Comparison of ENCODE assay signal across 18 cellular contexts in the genomic region with DNA sequence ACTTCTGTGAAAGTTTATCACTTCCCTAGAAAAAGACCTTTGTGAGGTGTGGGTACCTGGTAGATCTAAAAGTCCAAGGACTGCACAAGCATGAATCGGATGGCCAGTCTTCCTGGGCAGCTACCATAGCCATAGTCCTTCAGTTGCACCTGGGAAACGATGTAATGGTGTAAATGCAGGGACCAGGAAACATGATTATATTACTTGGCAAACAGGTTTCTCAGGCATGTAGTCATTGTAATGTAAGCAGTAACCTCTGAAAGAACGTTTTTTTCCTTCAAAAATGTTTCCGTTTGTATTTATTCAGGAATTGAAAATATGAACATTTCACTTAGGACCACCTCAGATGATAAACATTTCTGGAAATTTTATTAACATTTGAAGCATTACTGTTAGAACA.
"Had no signal": no experiment of that assay in that cellular context is flagged by ENCODE, and none has a peak within 500 bp of the region (broad histone marks: within the 10 kb centered on the region; RNA-seq: fewer than 3 reads in every experiment).

No MANE protein-coding gene starts in this region.

- ATAC-seq: activated CD8-positive, alpha-beta T cell treated with anti-CD3 and anti-CD28 coated beads for 36 hours; effector memory CD8-positive, alpha-beta T cell; gastrocnemius medialis; natural killer cell treated with Interleukin-12 subunit alpha and Interleukin-12 subunit beta and Interleukin-15 and Interleukin-18, amount 100 ng/mL, for 72 hours had no signal

- DNase-seq: activated CD4-positive, alpha-beta T cell treated with anti-CD3 and anti-CD28 coated beads for 4 hours; activated CD8-positive, alpha-beta T cell treated with anti-CD3 and anti-CD28 coated beads for 36 hours; activated naive CD8-positive, alpha-beta T cell treated with anti-CD3 and anti-CD28 coated beads, Interleukin-2, amount 10 ng/mL, durations not matched to agents 7 days and 5 days; activated T-cell treated with anti-CD3 and anti-CD28 coated beads, Interleukin-2, amount 50 U/mL, for 48 hours; dermis blood vessel endothelial cell; effector memory CD8-positive, alpha-beta T cell; gastrocnemius medialis; kidney; left ventricle myocardium inferior; retina; stimulated activated CD4-positive, alpha-beta T cell treated with anti-CD3 and anti-CD28 coated beads, Interleukin-15, amount 100 ng/mL, for 24 hours; stimulated activated CD4-positive, alpha-beta T cell treated with anti-CD3 and anti-CD28 coated beads, Interleukin-4, amount 100 ng/mL, for 1 hour; stimulated activated naive CD4-positive, alpha-beta T cell; tibial artery; uterus had no signal

- H3K4me3 ChIP-seq: gastrocnemius medialis, left ventricle myocardium inferior, tibial artery, uterus had no signal

- H3K27me3 ChIP-seq: gastrocnemius medialis, tibial artery, uterus had no signal

- H3K36me3 Mint-ChIP-seq: activated naive CD8-positive, alpha-beta T cell treated with anti-CD3 and anti-CD28 coated beads, Interleukin-2, amount 10 ng/mL, durations not matched to agents 7 days and 5 days; natural killer cell treated with Interleukin-12 subunit alpha and Interleukin-12 subunit beta and Interleukin-15 and Interleukin-18, amount 100 ng/mL, for 72 hours had no signal

- H3K27me3 Mint-ChIP-seq: activated CD8-positive, alpha-beta T cell treated with anti-CD3 and anti-CD28 coated beads for 36 hours; activated naive CD8-positive, alpha-beta T cell treated with anti-CD3 and anti-CD28 coated beads, Interleukin-2, amount 10 ng/mL, durations not matched to agents 7 days and 5 days; effector memory CD8-positive, alpha-beta T cell; natural killer cell treated with Interleukin-12 subunit alpha and Interleukin-12 subunit beta and Interleukin-15 and Interleukin-18, amount 100 ng/mL, for 72 hours had no signal

- H3K4me1 Mint-ChIP-seq: activated naive CD8-positive, alpha-beta T cell treated with anti-CD3 and anti-CD28 coated beads, Interleukin-2, amount 10 ng/mL, durations not matched to agents 7 days and 5 days had no signal

- H3K4me1 ChIP-seq: gastrocnemius medialis, tibial artery, uterus had no signal

- H3K4me3 Mint-ChIP-seq: activated CD8-positive, alpha-beta T cell treated with anti-CD3 and anti-CD28 coated beads for 36 hours; activated naive CD8-positive, alpha-beta T cell treated with anti-CD3 and anti-CD28 coated beads, Interleukin-2, amount 10 ng/mL, durations not matched to agents 7 days and 5 days; effector memory CD8-positive, alpha-beta T cell; natural killer cell treated with Interleukin-12 subunit alpha and Interleukin-12 subunit beta and Interleukin-15 and Interleukin-18, amount 100 ng/mL, for 72 hours; T-helper 1 cell treated with Interleukin-12 subunit alpha and Interleukin-12 subunit beta and Interleukin-4 antibody, amounts not matched to agents 30 μg/mL and 1 μg/mL, for 36 hours had no signal

- H3K27ac Mint-ChIP-seq: activated CD8-positive, alpha-beta T cell treated with anti-CD3 and anti-CD28 coated beads for 36 hours; activated naive CD8-positive, alpha-beta T cell treated with anti-CD3 and anti-CD28 coated beads, Interleukin-2, amount 10 ng/mL, durations not matched to agents 7 days and 5 days; effector memory CD8-positive, alpha-beta T cell; natural killer cell treated with Interleukin-12 subunit alpha and Interleukin-12 subunit beta and Interleukin-15 and Interleukin-18, amount 100 ng/mL, for 72 hours; T-helper 1 cell treated with Interleukin-12 subunit alpha and Interleukin-12 subunit beta and Interleukin-4 antibody, amounts not matched to agents 30 μg/mL and 1 μg/mL, for 36 hours had no signal

- H3K27ac ChIP-seq: epithelial cell of prostate, gastrocnemius medialis, left ventricle myocardium inferior, tibial artery, uterus had no signal

- H3K9me3 ChIP-seq: gastrocnemius medialis, left ventricle myocardium inferior, tibial artery, uterus had no signal

- H3K36me3 ChIP-seq: gastrocnemius medialis, left ventricle myocardium inferior, tibial artery, uterus had no signal

- H3K9me3 Mint-ChIP-seq: activated CD8-positive, alpha-beta T cell treated with anti-CD3 and anti-CD28 coated beads for 36 hours; activated naive CD8-positive, alpha-beta T cell treated with anti-CD3 and anti-CD28 coated beads, Interleukin-2, amount 10 ng/mL, durations not matched to agents 7 days and 5 days; effector memory CD8-positive, alpha-beta T cell; natural killer cell treated with Interleukin-12 subunit alpha and Interleukin-12 subunit beta and Interleukin-15 and Interleukin-18, amount 100 ng/mL, for 72 hours; T-helper 1 cell treated with Interleukin-12 subunit alpha and Interleukin-12 subunit beta and Interleukin-4 antibody, amounts not matched to agents 30 μg/mL and 1 μg/mL, for 36 hours had no signal
